27 cellular contexts compared by ENCODE assay signal in genomic region chr20:58328836-58329235, GRCh38.
"Had no signal": no experiment of that assay in that cellular context is flagged by ENCODE, and none has a peak within 500 bp of the region (broad histone marks: within the 10 kb centered on the region; RNA-seq: fewer than 3 reads in every experiment).

No MANE protein-coding gene starts in this region.

- H3K27me3 ChIP-seq: esophagus squamous epithelium, gastrocnemius medialis, neural progenitor cell, right lobe of liver, stomach, suprapubic skin, transverse colon, vagina had no signal

- DNase-seq: activated B cell treated with CpG ODN at 0.5 μM for 24 hours; activated CD4-positive, alpha-beta T cell treated with anti-CD3 and anti-CD28 coated beads for 4 hours; activated CD4-positive, alpha-beta T cell treated with anti-CD3 and anti-CD28 coated beads, Interleukin-2, amount 50 U/mL, for 48 hours; activated effector memory CD4-positive, alpha-beta T cell treated with Interleukin-2 at 50 U/mL for 16 hours; activated naive CD4-positive, alpha-beta T cell treated with anti-CD3 and anti-CD28 coated beads for 36 hours; activated T-cell treated with anti-CD3 and anti-CD28 coated beads, Interleukin-2, amount 50 U/mL, for 72 hours; aorta; esophagus squamous epithelium; gastrocnemius medialis; head of caudate nucleus; hypothalamus; islet precursor cell; left colon; mucosa of descending colon; posterior cingulate gyrus; right lobe of liver; stimulated activated CD4-positive, alpha-beta T cell treated with anti-CD3 and anti-CD28 coated beads, Interleukin-2, amount 100 ng/mL, for 24 hours; stomach; T1000; transverse colon had no signal

- H3K27ac Mint-ChIP-seq: activated B cell treated with CpG ODN at 0.5 μM for 24 hours; activated naive CD4-positive, alpha-beta T cell treated with anti-CD3 and anti-CD28 coated beads for 36 hours; memory B cell; neural progenitor cell; stimulated activated effector memory CD8-positive, alpha-beta T cell treated with anti-CD3 and anti-CD28 coated beads, Interleukin-12 subunit alpha, Interleukin-12 subunit beta, amount 100 ng/mL, for 72 hours had no signal

- H3K9me3 Mint-ChIP-seq: activated B cell treated with CpG ODN at 0.5 μM for 24 hours; activated naive CD4-positive, alpha-beta T cell treated with anti-CD3 and anti-CD28 coated beads for 36 hours; activated T-cell treated with anti-CD3 and anti-CD28 coated beads, Interleukin-2, amount 50 U/mL, for 72 hours; memory B cell; neural progenitor cell; stimulated activated effector memory CD8-positive, alpha-beta T cell treated with anti-CD3 and anti-CD28 coated beads, Interleukin-12 subunit alpha, Interleukin-12 subunit beta, amount 100 ng/mL, for 72 hours had no signal

- H2AFZ ChIP-seq: neural progenitor cell had no signal

- H3K4me3 Mint-ChIP-seq: activated B cell treated with CpG ODN at 0.5 μM for 24 hours; activated naive CD4-positive, alpha-beta T cell treated with anti-CD3 and anti-CD28 coated beads for 36 hours; brain; neural progenitor cell; stimulated activated effector memory CD8-positive, alpha-beta T cell treated with anti-CD3 and anti-CD28 coated beads, Interleukin-12 subunit alpha, Interleukin-12 subunit beta, amount 100 ng/mL, for 72 hours had no signal

- H3K9ac ChIP-seq: neural progenitor cell had no signal

- H3K4me1 ChIP-seq: esophagus squamous epithelium, neural progenitor cell had no signal

- H3K27ac ChIP-seq: esophagus squamous epithelium, neural progenitor cell, right lobe of liver, skin epidermis, stomach, suprapubic skin, transverse colon, vagina had no signal

- H3K27me3 Mint-ChIP-seq: activated B cell treated with CpG ODN at 0.5 μM for 24 hours, brain, memory B cell had no signal

- H3K4me1 Mint-ChIP-seq: neural progenitor cell had no signal

- H3K4me2 ChIP-seq: neural progenitor cell had no signal

- H3K9me3 ChIP-seq: esophagus squamous epithelium, gastrocnemius medialis, mucosa of descending colon, right lobe of liver, stomach, suprapubic skin, transverse colon, vagina had no signal

- ATAC-seq: activated T-cell treated with anti-CD3 and anti-CD28 coated beads, Interleukin-2, amount 50 U/mL, for 72 hours; gastrocnemius medialis; left colon; mucosa of descending colon; right lobe of liver; stimulated activated effector memory CD8-positive, alpha-beta T cell treated with anti-CD3 and anti-CD28 coated beads, Interleukin-12 subunit alpha, Interleukin-12 subunit beta, amount 100 ng/mL, for 72 hours had no signal

- H3K4me3 ChIP-seq: esophagus squamous epithelium, gastrocnemius medialis, mucosa of descending colon, neural progenitor cell, right lobe of liver, skin epidermis, stomach, suprapubic skin, transverse colon, vagina had no signal

- H3K36me3 ChIP-seq: gastrocnemius medialis, neural progenitor cell, right lobe of liver, suprapubic skin, transverse colon, vagina had no signal
